ENCODE assay signal across 9 cellular contexts in genomic region chr22:19480173-19480568, GRCh38. TPM values are rescaled to one million over a fixed set of nuclear protein-coding genes. Genes with fewer than 3 reads are reported as not detected.
DNase-seq lines count a peak whose midpoint lies in the region; ATAC-seq, FAIRE-seq and TF ChIP-seq lines count a peak whose summit lies in the region.
"Had no signal": no experiment of that assay in that cellular context is flagged by ENCODE, and none has a peak within 500 bp of the region (broad histone marks: within the 10 kb centered on the region; RNA-seq: fewer than 3 reads in every experiment).

No MANE protein-coding gene starts in this region.

- TF ChIP-seq CTCF in GM06990 (IDR thresholded peaks at IDR 0.05; ENCODE audit: insufficient read depth, low read length, poor library complexity, severe bottlenecking): no peak
- no peak for TF ChIP-seq CTCF in osteocyte (IDR thresholded peaks at IDR 0.05)

- H3K27ac ChIP-seq in Karpas-422 (ENCODE audit: low read length): peak overlapping the region; percentile 20; the same call in 1 of the 2 replicates
- no peak overlapping the region for H3K27ac ChIP-seq in effector memory CD4-positive, alpha-beta T cell (ENCODE audit: insufficient read depth, low read length, poor library complexity, severe bottlenecking)

- no peaks in the 10 kb centered on the region for H3K27me3 ChIP-seq in GM06990 (replicated peaks; ENCODE audit: control insufficient read depth, insufficient read depth, low read length)
- no peaks in the 10 kb centered on the region for H3K27me3 ChIP-seq in Karpas-422 (ENCODE audit: low read length)
- H3K27me3 ChIP-seq in effector memory CD4-positive, alpha-beta T cell (replicated peaks; ENCODE audit: control insufficient read depth, insufficient read depth, low read length, poor library complexity, severe bottlenecking): no peaks in the 10 kb centered on the region

- peak overlapping the region; percentile 79 for H3K9ac ChIP-seq in Karpas-422 (ENCODE audit: low read length)

- H4K20me1 ChIP-seq in Karpas-422 (ENCODE audit: insufficient read depth, low read depth, low read length): no peaks in the 10 kb centered on the region; the same call in 1 of the 2 replicates

- no peak for TF ChIP-seq POLR2A in H54 (IDR thresholded peaks at IDR 0.05; ENCODE audit: low read depth, low read length)

- H3K4me1 ChIP-seq in Karpas-422 (ENCODE audit: low read length): peaks cover 24% of the 10 kb centered on the region
- H3K4me1 ChIP-seq in effector memory CD4-positive, alpha-beta T cell (ENCODE audit: control insufficient read depth, insufficient read depth, low read length, poor library complexity, severe bottlenecking): peaks cover 9% of the 10 kb centered on the region

- no peaks in the 10 kb centered on the region for H3K9me3 Mint-ChIP-seq in osteocyte (ENCODE audit: unreplicated experiment)

- peak overlapping the region; percentile 89 for H3K4me3 ChIP-seq in GM06990 (replicated peaks; ENCODE audit: low read depth, low read length)
- peak overlapping the region; percentile 77 for H3K4me3 ChIP-seq in Karpas-422 (ENCODE audit: low read length)
- H3K4me3 ChIP-seq in effector memory CD4-positive, alpha-beta T cell (ENCODE audit: insufficient read depth, low read depth, low read length, poor library complexity, severe bottlenecking): peak overlapping the region; percentile 81

- H3K4me2 ChIP-seq in Karpas-422 (ENCODE audit: low read depth, low read length, poor library complexity, severe bottlenecking): peak overlapping the region; percentile 85

- H3K4me1 Mint-ChIP-seq in osteocyte (ENCODE audit: unreplicated experiment): peaks cover 29% of the 10 kb centered on the region

- H3K36me3 ChIP-seq in GM06990 (ENCODE audit: control insufficient read depth, insufficient read depth, low read length): peaks cover 7% of the 10 kb centered on the region
- H3K36me3 ChIP-seq in Karpas-422 (ENCODE audit: insufficient read depth, low read length): peaks cover 37% of the 10 kb centered on the region
- peaks cover 6% of the 10 kb centered on the region for H3K36me3 ChIP-seq in effector memory CD4-positive, alpha-beta T cell (ENCODE audit: control insufficient read depth, insufficient read depth, low read length)

- no peak for FAIRE-seq in H54 (lab: Jason Lieb, UNC)

- no peaks in the 10 kb centered on the region for H3K27me3 Mint-ChIP-seq in osteocyte (ENCODE audit: unreplicated experiment)

- no peaks in the 10 kb centered on the region for H3K9me2 ChIP-seq in Karpas-422 (replicated peaks; ENCODE audit: insufficient read depth, low read length)

- no peaks in the 10 kb centered on the region for H3K9me3 ChIP-seq in Karpas-422 (ENCODE audit: low read length)
- H3K9me3 ChIP-seq in effector memory CD4-positive, alpha-beta T cell (ENCODE audit: control insufficient read depth, low read length): no peaks in the 10 kb centered on the region

- no peak overlapping the region for H3K27ac Mint-ChIP-seq in osteocyte (ENCODE audit: unreplicated experiment)

- no peak overlapping the region for H2AFZ ChIP-seq in Karpas-422 (ENCODE audit: low read length)

- no peak for DNase-seq in GM06990 (ENCODE audit: extremely low read depth, insufficient read length)
- peak; percentile 64 for DNase-seq in Karpas-422
- DNase-seq in effector memory CD4-positive, alpha-beta T cell: no peak
- no peak for DNase-seq in osteocyte (ENCODE audit: extremely low spot score, unreplicated experiment)
- DNase-seq in H54 (ENCODE audit: insufficient read length, low spot score): no peak

- H3K79me2 ChIP-seq in Karpas-422 (ENCODE audit: low read length): peaks cover 80% of the 10 kb centered on the region

- H3K4me3 Mint-ChIP-seq in osteocyte (ENCODE audit: unreplicated experiment): peak overlapping the region; percentile 91

- no peak for ATAC-seq in GM19328 (IDR thresholded peaks at IDR 0.05; ENCODE audit: unreplicated experiment)
- ATAC-seq in activated CD4-positive, CD25-positive, alpha-beta regulatory T cell treated with anti-CD3 and anti-CD28 coated beads, Interleukin-2, amount 50 U/mL, for 24 hours: no peak
- ATAC-seq in HG03432 (IDR thresholded peaks at IDR 0.05; ENCODE audit: unreplicated experiment): no peak

- peaks cover 2% of the 10 kb centered on the region for H3K36me3 Mint-ChIP-seq in osteocyte (ENCODE audit: unreplicated experiment)

RNA-seq across cellular contexts. Expression of gene CDC45, which starts 0.5 kb away (rescaled TPM):
- 28.1 and 36.5 TPM in 2 replicates for total RNA-seq in Karpas-422 (2014; rRNA removed; shearing (Covaris generic); ENCODE audit: low replicate concordance)
- 3.0 and 3.7 TPM in 2 replicates for total RNA-seq in osteocyte

RNA-seq across cellular contexts. Expression of gene UFD1, which starts 1.2 kb away (rescaled TPM):
- total RNA-seq in Karpas-422 (2014; rRNA removed; shearing (Covaris generic); ENCODE audit: low replicate concordance): 91.5 and 94.9 TPM in 2 replicates
- total RNA-seq in osteocyte: 72.5 and 74.9 TPM in 2 replicates

RNA-seq across cellular contexts. Expression of gene C22orf39, which starts 32.7 kb away (rescaled TPM):
- 39.0 and 59.3 TPM in 2 replicates for total RNA-seq in Karpas-422 (2014; rRNA removed; shearing (Covaris generic); ENCODE audit: low replicate concordance)
- total RNA-seq in osteocyte: 29.0 and 30.1 TPM in 2 replicates

RNA-seq across cellular contexts. Expression of gene CLDN5, which starts 44.0 kb away (rescaled TPM):
- not detected in 2 replicates for total RNA-seq in Karpas-422 (2014; rRNA removed; shearing (Covaris generic); ENCODE audit: low replicate concordance)
- not detected in 2 replicates for total RNA-seq in osteocyte
- total RNA-seq: HT1080 had no signal

RNA-seq across cellular contexts. Expression of gene MRPL40, which starts 47.8 kb away (rescaled TPM):
- total RNA-seq in Karpas-422 (2014; rRNA removed; shearing (Covaris generic); ENCODE audit: low replicate concordance): 53.8 and 62.5 TPM in 2 replicates
- 24.2 and 29.6 TPM in 2 replicates for total RNA-seq in osteocyte
